2 cellular contexts compared by ENCODE assay signal in genomic region chr11:61800331-61801281, GRCh38.
TF ChIP-seq lines count a peak whose summit lies in the region.

No MANE protein-coding gene starts in this region.

TF ChIP-seq in A549, 52 proteins besides CTCF, POLR2A, EP300 and RAD21:
- TF ChIP-seq HOXA7 (CRISPR knock-in tag; IDR thresholded peaks at IDR 0.05) = no peak
- no peak for TF ChIP-seq FOSL2 (IDR thresholded peaks at IDR 0.05)
- no peak for TF ChIP-seq FOSL2 (CRISPR knock-in tag; IDR thresholded peaks at IDR 0.05)
- no peak for TF ChIP-seq RFX5 (IDR thresholded peaks at IDR 0.05)
- no peak for TF ChIP-seq ZNF302 (CRISPR knock-in tag; IDR thresholded peaks at IDR 0.05)
- no peak for TF ChIP-seq CEBPB (IDR thresholded peaks at IDR 0.05)
- TF ChIP-seq, protein P1, sequence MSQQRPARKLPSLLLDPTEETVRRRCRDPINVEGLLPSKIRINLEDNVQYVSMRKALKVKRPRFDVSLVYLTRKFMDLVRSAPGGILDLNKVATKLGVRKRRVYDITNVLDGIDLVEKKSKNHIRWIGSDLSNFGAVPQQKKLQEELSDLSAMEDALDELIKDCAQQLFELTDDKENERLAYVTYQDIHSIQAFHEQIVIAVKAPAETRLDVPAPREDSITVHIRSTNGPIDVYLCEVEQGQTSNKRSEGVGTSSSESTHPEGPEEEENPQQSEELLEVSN (IDR thresholded peaks at IDR 0.05; ENCODE audit: borderline replicate concordance, low read depth) = no peak
- no peak for TF ChIP-seq MYC (IDR thresholded peaks at IDR 0.05; ENCODE audit: borderline replicate concordance, low read length)
- no peak for TF ChIP-seq JUN (IDR thresholded peaks at IDR 0.05)
- TF ChIP-seq TFCP2L1 (CRISPR knock-in tag; IDR thresholded peaks at IDR 0.05) = no peak
- no peak for TF ChIP-seq KDM5A (IDR thresholded peaks at IDR 0.05)
- no peak for TF ChIP-seq EHMT2 (IDR thresholded peaks at IDR 0.05; ENCODE audit: low read depth)
- TF ChIP-seq MAZ (IDR thresholded peaks at IDR 0.05; ENCODE audit: borderline replicate concordance, low read depth, low read length) = no peak
- no peak for TF ChIP-seq KDM1A (IDR thresholded peaks at IDR 0.05; ENCODE audit: low read depth)
- no peak for TF ChIP-seq NFE2L2 (conservative IDR thresholded peaks at IDR 0.05; ENCODE audit: low read length)
- no peak for TF ChIP-seq HDAC2 (IDR thresholded peaks at IDR 0.05)
- TF ChIP-seq FOSB (CRISPR knock-in tag; IDR thresholded peaks at IDR 0.05) = no peak
- no peak for TF ChIP-seq CBX8 (IDR thresholded peaks at IDR 0.05)
- no peak for TF ChIP-seq ZC3H11A (IDR thresholded peaks at IDR 0.05)
- no peak for TF ChIP-seq CHD4 (IDR thresholded peaks at IDR 0.05; ENCODE audit: borderline replicate concordance)

TF ChIP-seq in HEK293, 187 proteins besides CTCF, POLR2A, EP300 and RAD21:
- TF ChIP-seq PRDM2 (tag by site-specific recombination; IDR thresholded peaks at IDR 0.05; ENCODE audit: borderline replicate concordance) (no peak), OSR2 (tag by site-specific recombination; IDR thresholded peaks at IDR 0.05) (peak; percentile 24; the same call in 1 of the 2 replicates)
TF ChIP-seq in HEK293: peak in this region for 1.
